Comparison of ENCODE assay signal across 23 cellular contexts in genomic region chr7:111755388-111755787, GRCh38.
DNase-seq lines count a peak whose midpoint lies in the region; ATAC-seq and TF ChIP-seq lines count a peak whose summit lies in the region.
"Had no signal": no experiment of that assay in that cellular context is flagged by ENCODE, and none has a peak within 500 bp of the region (broad histone marks: within the 10 kb centered on the region; RNA-seq: fewer than 3 reads in every experiment).

No MANE protein-coding gene starts in this region.

- DNase-seq in DMS79 (lab: John Stamatoyannopoulos, UW), result peak; percentile 72
- peak; percentile 51 for DNase-seq in medulla oblongata (ENCODE audit: extremely low spot score)
- no peak for DNase-seq in DMS114 treated with DMSO at 0.1 percent for 48 hours (lab: John Stamatoyannopoulos, UW; ENCODE audit: unreplicated experiment)
- no peak for DNase-seq in foreskin fibroblast
- no peak for DNase-seq in OCI-M1 (lab: John Stamatoyannopoulos, UW)
- DNase-seq: BE2C; CD8-positive, alpha-beta memory T cell; DMS153; Kasumi-1; NCI-H1105 treated with DMSO at 0.1 percent for 48 hours; NCI-H2029; NCI-H446 treated with DMSO at 0.1 percent for 48 hours; NCI-H526; NCI-H82; NK-92 treated with Interleukin-12 subunit alpha and Interleukin-12 subunit beta, amount 100 ng/mL, for 24 hours; PC-9 had no signal

- ATAC-seq in HG02884 (IDR thresholded peaks at IDR 0.05; ENCODE audit: unreplicated experiment), result no peak
- ATAC-seq: K562, Right ventricle myocardium inferior had no signal

- TF ChIP-seq CTCF in foreskin fibroblast (IDR thresholded peaks at IDR 0.05; ENCODE audit: low read depth, low read length), result no peak

- no peak overlapping the region for H3K4me3 ChIP-seq in foreskin fibroblast (ENCODE audit: low read depth in 1 of 2, low read length in 2 of 2)
- H3K4me3 ChIP-seq: K562, PC-9, SJSA1 had no signal

- H3K27ac ChIP-seq in cingulate gyrus (ENCODE audit: low read depth, low read length) (peak overlapping the region; percentile 91), temporal lobe (ENCODE audit: low read depth, low read length) (peak overlapping the region; percentile 88)
- H3K27ac ChIP-seq: 22Rv1, PC-9, SJSA1 had no signal

Comparison
In these comparisons a context has a peak if more than half of its experiments do, and no peak if none do; other contexts are left out.
1. DNase-seq: peak in DMS79 (single experiment) and medulla oblongata (single experiment); none in DMS114 treated with DMSO at 0.1 percent for 48 hours (single experiment), foreskin fibroblast (0 of 2) and OCI-M1 (single experiment).